In the genomic region with DNA sequence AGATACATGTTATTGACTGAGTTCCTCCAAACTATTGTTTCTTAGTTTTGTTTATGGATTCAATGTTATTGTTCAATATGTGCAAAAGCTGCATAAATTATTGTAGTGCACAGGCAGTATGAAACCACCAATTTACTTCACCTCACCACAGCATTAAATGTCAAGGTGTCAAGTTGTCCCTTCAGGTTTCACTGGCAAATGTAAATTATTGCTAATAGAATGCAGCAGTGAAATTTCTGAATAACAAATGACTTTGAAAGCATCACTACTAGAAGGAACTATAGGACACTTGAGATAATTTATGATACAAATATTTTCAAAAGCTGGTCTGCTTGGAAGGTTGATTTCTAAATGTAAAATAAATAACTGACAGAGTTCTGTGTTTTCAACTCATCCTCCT, we compare ENCODE assay signal across 1 cellular context.
"Had no signal": no experiment of that assay in that cellular context is flagged by ENCODE, and none has a peak within 500 bp of the region (broad histone marks: within the 10 kb centered on the region; RNA-seq: fewer than 3 reads in every experiment).

No MANE protein-coding gene starts in this region.

- H3K36me3 ChIP-seq: MG63 had no signal

- H3K27me3 ChIP-seq: MG63 had no signal

- H3K4me3 ChIP-seq: MG63 had no signal

- H3K9me3 ChIP-seq: MG63 had no signal
